29 cellular contexts compared by ENCODE assay signal in the genomic region with DNA sequence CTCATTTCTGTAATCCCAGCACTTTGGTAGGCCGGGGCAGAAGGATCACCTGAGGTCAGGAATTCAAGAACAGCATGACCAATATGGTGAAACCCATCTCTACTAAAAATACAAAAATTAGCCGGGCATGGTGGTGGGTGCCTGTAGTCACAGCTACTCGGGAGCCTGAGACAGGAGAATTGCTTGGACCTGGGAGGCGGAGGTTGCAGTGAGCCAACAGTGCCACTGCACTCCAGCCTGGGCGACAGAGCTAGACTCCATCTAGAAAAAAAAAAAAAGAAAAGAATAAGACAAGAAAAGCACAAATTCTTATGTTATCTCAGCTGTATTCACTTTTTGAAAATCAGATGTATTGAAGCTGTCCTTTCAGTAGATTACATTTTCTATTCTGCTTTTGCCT.
"Had no signal": no experiment of that assay in that cellular context is flagged by ENCODE, and none has a peak within 500 bp of the region (broad histone marks: within the 10 kb centered on the region; RNA-seq: fewer than 3 reads in every experiment).

No MANE protein-coding gene starts in this region.

- H3K27ac ChIP-seq: stomach, suprapubic skin, testis, thoracic aorta, thyroid gland, tibial artery, tibial nerve, transverse colon, upper lobe of left lung, upper lobe of right lung, uterus, vagina had no signal

- H3K27me3 ChIP-seq: stomach, suprapubic skin, testis, thyroid gland, tibial artery, tibial nerve, transverse colon, upper lobe of left lung, upper lobe of right lung, uterus, vagina had no signal

- FAIRE-seq: urothelium cell line had no signal

- H3K27ac Mint-ChIP-seq: stimulated activated effector memory CD8-positive, alpha-beta T cell treated with anti-CD3 and anti-CD28 coated beads, Interleukin-12 subunit alpha, Interleukin-12 subunit beta, amount 100 ng/mL, for 72 hours; stimulated activated memory B cell treated with anti-CD40 and anti-IgM and Interleukin-4, amounts not matched to agents 10 μg/mL and 1 μg/mL and 100 μg/mL, for 72 hours; stimulated activated naive B cell treated with anti-CD40 and anti-IgM and Interleukin-4, amounts not matched to agents 10 μg/mL and 1 μg/mL and 100 μg/mL, for 72 hours; stimulated activated naive CD8-positive, alpha-beta T cell treated with anti-CD3 and anti-CD28 coated beads, Interleukin-15, amount 100 ng/mL, for 72 hours; stimulated activated naive CD8-positive, alpha-beta T cell treated with anti-CD3 and anti-CD28 coated beads, Interleukin-15, Interleukin-2, amounts not matched to agents 100 ng/mL and 50 ng/mL, for 24 hours; type B pancreatic cell had no signal

- H3K9me3 Mint-ChIP-seq: stimulated activated effector memory CD8-positive, alpha-beta T cell treated with anti-CD3 and anti-CD28 coated beads, Interleukin-12 subunit alpha, Interleukin-12 subunit beta, amount 100 ng/mL, for 72 hours; stimulated activated memory B cell treated with anti-CD40 and anti-IgM and Interleukin-4, amounts not matched to agents 10 μg/mL and 1 μg/mL and 100 μg/mL, for 72 hours; stimulated activated naive B cell treated with anti-CD40 and anti-IgM and Interleukin-4, amounts not matched to agents 10 μg/mL and 1 μg/mL and 100 μg/mL, for 72 hours; stimulated activated naive CD8-positive, alpha-beta T cell treated with anti-CD3 and anti-CD28 coated beads, Interleukin-15, amount 100 ng/mL, for 72 hours; stimulated activated naive CD8-positive, alpha-beta T cell treated with anti-CD3 and anti-CD28 coated beads, Interleukin-15, Interleukin-2, amounts not matched to agents 100 ng/mL and 50 ng/mL, for 24 hours; type B pancreatic cell had no signal

- H3K4me1 ChIP-seq: stomach, suprapubic skin, testis, thyroid gland, tibial artery, tibial nerve, transverse colon, upper lobe of left lung, upper lobe of right lung, uterus, vagina had no signal

- H3K4me1 Mint-ChIP-seq: stimulated activated effector memory CD8-positive, alpha-beta T cell treated with anti-CD3 and anti-CD28 coated beads, Interleukin-12 subunit alpha, Interleukin-12 subunit beta, amount 100 ng/mL, for 72 hours; stimulated activated memory B cell treated with anti-CD40 and anti-IgM and Interleukin-4, amounts not matched to agents 10 μg/mL and 1 μg/mL and 100 μg/mL, for 72 hours; stimulated activated naive B cell treated with anti-CD40 and anti-IgM and Interleukin-4, amounts not matched to agents 10 μg/mL and 1 μg/mL and 100 μg/mL, for 72 hours; stimulated activated naive CD8-positive, alpha-beta T cell treated with anti-CD3 and anti-CD28 coated beads, Interleukin-15, amount 100 ng/mL, for 72 hours had no signal

- H3K36me3 Mint-ChIP-seq: stimulated activated effector memory CD8-positive, alpha-beta T cell treated with anti-CD3 and anti-CD28 coated beads, Interleukin-12 subunit alpha, Interleukin-12 subunit beta, amount 100 ng/mL, for 72 hours; stimulated activated memory B cell treated with anti-CD40 and anti-IgM and Interleukin-4, amounts not matched to agents 10 μg/mL and 1 μg/mL and 100 μg/mL, for 72 hours; stimulated activated naive B cell treated with anti-CD40 and anti-IgM and Interleukin-4, amounts not matched to agents 10 μg/mL and 1 μg/mL and 100 μg/mL, for 72 hours; type B pancreatic cell had no signal

- H3K27me3 Mint-ChIP-seq: stimulated activated memory B cell treated with anti-CD40 and anti-IgM and Interleukin-4, amounts not matched to agents 10 μg/mL and 1 μg/mL and 100 μg/mL, for 72 hours; stimulated activated naive B cell treated with anti-CD40 and anti-IgM and Interleukin-4, amounts not matched to agents 10 μg/mL and 1 μg/mL and 100 μg/mL, for 72 hours; stimulated activated naive CD8-positive, alpha-beta T cell treated with anti-CD3 and anti-CD28 coated beads, Interleukin-15, amount 100 ng/mL, for 72 hours; stimulated activated naive CD8-positive, alpha-beta T cell treated with anti-CD3 and anti-CD28 coated beads, Interleukin-15, Interleukin-2, amounts not matched to agents 100 ng/mL and 50 ng/mL, for 24 hours; type B pancreatic cell had no signal

- DNase-seq: stimulated activated CD4-positive, alpha-beta T cell treated with anti-CD3 and anti-CD28 coated beads, Interleukin-2, amount 100 ng/mL, for 48 hours; stimulated activated CD4-positive, alpha-beta T cell treated with anti-CD3 and anti-CD28 coated beads, Interleukin-4, amount 100 ng/mL, for 1 hour; stimulated activated CD4-positive, alpha-beta T cell treated with anti-CD3 and anti-CD28 coated beads, Interleukin-4, amount 100 ng/mL, for 24 hours; stimulated activated CD4-positive, alpha-beta T cell treated with anti-CD3 and anti-CD28 coated beads, Interleukin-4, amount 100 ng/mL, for 4 hours; stimulated activated CD8-positive, alpha-beta memory T cell treated with anti-CD3 and anti-CD28 coated beads, Interleukin-4, amount 100 ng/mL, for 48 hours; stimulated activated naive B cell treated with anti-CD40 and anti-IgM and Interleukin-4, amounts not matched to agents 10 μg/mL and 1 μg/mL and 100 μg/mL, for 72 hours; stimulated activated naive CD4-positive, alpha-beta T cell; stimulated activated naive CD4-positive, alpha-beta T cell treated with Interleukin-2 at 50 U/mL for 16 hours; stimulated activated naive CD8-positive, alpha-beta T cell treated with anti-CD3 and anti-CD28 coated beads, Interleukin-15, amount 100 ng/mL, for 72 hours; stimulated activated naive CD8-positive, alpha-beta T cell treated with anti-CD3 and anti-CD28 coated beads, Interleukin-15, Interleukin-2, amounts not matched to agents 100 U/mL and 50 U/mL, for 24 hours; stomach; substantia nigra; testis; thyroid gland; tibial artery; transverse colon; trophoblast cell; upper lobe of left lung; upper lobe of right lung; uterus had no signal

- H3K4me3 Mint-ChIP-seq: stimulated activated effector memory CD8-positive, alpha-beta T cell treated with anti-CD3 and anti-CD28 coated beads, Interleukin-12 subunit alpha, Interleukin-12 subunit beta, amount 100 ng/mL, for 72 hours; stimulated activated memory B cell treated with anti-CD40 and anti-IgM and Interleukin-4, amounts not matched to agents 10 μg/mL and 1 μg/mL and 100 μg/mL, for 72 hours; stimulated activated naive B cell treated with anti-CD40 and anti-IgM and Interleukin-4, amounts not matched to agents 10 μg/mL and 1 μg/mL and 100 μg/mL, for 72 hours; stimulated activated naive CD8-positive, alpha-beta T cell treated with anti-CD3 and anti-CD28 coated beads, Interleukin-15, amount 100 ng/mL, for 72 hours; stimulated activated naive CD8-positive, alpha-beta T cell treated with anti-CD3 and anti-CD28 coated beads, Interleukin-15, Interleukin-2, amounts not matched to agents 100 ng/mL and 50 ng/mL, for 24 hours; type B pancreatic cell had no signal

- ATAC-seq: stimulated activated effector memory CD8-positive, alpha-beta T cell treated with anti-CD3 and anti-CD28 coated beads, Interleukin-12 subunit alpha, Interleukin-12 subunit beta, amount 100 ng/mL, for 72 hours; stimulated activated memory B cell treated with anti-CD40 and anti-IgM and Interleukin-4, amounts not matched to agents 10 μg/mL and 1 μg/mL and 100 μg/mL, for 72 hours; stimulated activated naive B cell treated with anti-CD40 and anti-IgM and Interleukin-4, amounts not matched to agents 10 μg/mL and 1 μg/mL and 100 μg/mL, for 72 hours; stimulated activated naive CD8-positive, alpha-beta T cell treated with anti-CD3 and anti-CD28 coated beads, Interleukin-15, amount 100 ng/mL, for 72 hours; stimulated activated naive CD8-positive, alpha-beta T cell treated with anti-CD3 and anti-CD28 coated beads, Interleukin-15, Interleukin-2, amounts not matched to agents 100 U/mL and 50 U/mL, for 24 hours; upper lobe of right lung had no signal

- H3K9me3 ChIP-seq: stomach, suprapubic skin, testis, thoracic aorta, thyroid gland, tibial artery, tibial nerve, transverse colon, upper lobe of left lung, upper lobe of right lung, uterus, vagina had no signal

- H3K36me3 ChIP-seq: stomach, suprapubic skin, thoracic aorta, thyroid gland, tibial artery, tibial nerve, transverse colon, upper lobe of left lung, upper lobe of right lung, uterus, vagina had no signal

- H3K4me3 ChIP-seq: stomach, suprapubic skin, testis, thoracic aorta, thyroid gland, tibial artery, tibial nerve, transverse colon, upper lobe of left lung, upper lobe of right lung, uterus, vagina had no signal
